In the genomic region with DNA sequence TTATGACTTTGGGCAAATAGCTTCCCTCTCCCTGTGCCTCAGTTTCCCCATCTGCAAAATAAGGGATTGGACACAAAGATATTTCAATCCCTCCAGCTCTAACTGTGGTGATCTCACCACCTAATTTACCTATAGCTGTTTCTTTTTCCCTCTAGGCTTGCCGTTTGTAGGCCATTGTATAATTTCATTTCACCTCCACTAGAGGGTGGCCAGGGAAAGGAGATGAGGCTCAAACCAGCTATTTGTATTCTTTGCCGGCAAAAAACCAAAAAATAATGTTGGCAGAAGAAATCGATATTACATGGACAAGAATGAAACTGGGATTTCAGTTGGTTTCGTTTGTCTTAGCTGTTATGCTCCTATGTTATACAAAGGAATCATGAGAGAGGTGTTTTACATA, we compare ENCODE assay signal across 8 cellular contexts. TPM values are rescaled to one million over a fixed set of nuclear protein-coding genes. Genes with fewer than 3 reads are reported as not detected.
DNase-seq lines count a peak whose midpoint lies in the region; ATAC-seq and TF ChIP-seq lines count a peak whose summit lies in the region.

No MANE protein-coding gene starts in this region.

- ATAC-seq in GM19395 (IDR thresholded peaks at IDR 0.05; ENCODE audit: unreplicated experiment) (no peak), HG02798 (IDR thresholded peaks at IDR 0.05; ENCODE audit: poor library complexity, unreplicated experiment) (no peak)

- intact Hi-C loops in dorsolateral prefrontal cortex (cut with DNase I): loop anchor here in 1 of 2 donors (2.0 kb wide), 1 partner anchor 141 kb away; no protein-coding TSS in a partner anchor

- POLR2A ChIA-PET in RWPE1 (lab: Yijun Ruan, JAX; ENCODE audit: low non-redundant PET): no interaction called here

- no peak overlapping the region for H3K4me3 Mint-ChIP-seq in IgD-negative memory B cell
- no peak overlapping the region for H3K4me3 Mint-ChIP-seq in nephron

- CTCF ChIA-PET in RWPE1 (lab: Yijun Ruan, JAX): interaction anchor here (0.5 to 1.9 kb wide), 9 partner anchors 13 to 841 kb away, joined by 3 to 9 read pairs (median 3); a partner anchor contains a TSS

- H3K36me3 Mint-ChIP-seq in IgD-negative memory B cell (no peaks in the 10 kb centered on the region), nephron (ENCODE audit: low read depth) (peaks cover 4% of the 10 kb centered on the region)

- H3K9me3 Mint-ChIP-seq in IgD-negative memory B cell: no peaks in the 10 kb centered on the region
- no peaks in the 10 kb centered on the region for H3K9me3 Mint-ChIP-seq in nephron

- DNase-seq in Ammon's horn (ENCODE audit: low spot score): peak; percentile 49
- DNase-seq in RWPE1 (ENCODE audit: low spot score): peak; percentile 23
- DNase-seq in dorsolateral prefrontal cortex: no peak

- peaks cover 4% of the 10 kb centered on the region for H3K27me3 Mint-ChIP-seq in IgD-negative memory B cell
- no peaks in the 10 kb centered on the region for H3K27me3 Mint-ChIP-seq in nephron (ENCODE audit: low read depth)

- TF ChIP-seq CTCF in GM12872 (IDR thresholded peaks at IDR 0.05; ENCODE audit: insufficient read depth, low read depth, low read length): peak; percentile 41; the same call in 2 of the 3 replicates
- TF ChIP-seq CTCF in RWPE1 (conservative IDR thresholded peaks at IDR 0.05; ENCODE audit: low read depth): peak; percentile 43; the same call in 1 of the 2 replicates
- peak in 54 of 56 donors; percentile 19 to 72 (median 52) for TF ChIP-seq CTCF in dorsolateral prefrontal cortex (IDR thresholded peaks at IDR 0.05 in 54 of 56, conservative IDR thresholded peaks at IDR 0.05 in 2 of 56; ENCODE audit: low read depth in 1 of 56, partially characterized antibody in 56 of 56)
- TF ChIP-seq CTCF in nephron (IDR thresholded peaks at IDR 0.05; ENCODE audit: unreplicated experiment in 3 of 3): peak; percentile 52 to 64 (median 57)

- H3K4me3 ChIP-seq in dorsolateral prefrontal cortex: peak overlapping the region in 4 of 59 donors; percentile 14 to 46 (median 26)

- H3K27ac ChIP-seq in RWPE1: no peak overlapping the region
- no peak overlapping the region for H3K27ac ChIP-seq in dorsolateral prefrontal cortex

- H3K27me3 ChIP-seq in dorsolateral prefrontal cortex: peaks cover 0 to 36% (median 3%) of the 10 kb centered on the region in 45 donors

- H3K27ac Mint-ChIP-seq in IgD-negative memory B cell (peak overlapping the region in 2 of 3 donors; percentile 51 to 67), nephron (peak overlapping the region in 2 of 3 experiments; percentile 18 to 53)

- H3K4me1 Mint-ChIP-seq in IgD-negative memory B cell (peaks cover 0 to 2% (median 2%) of the 10 kb centered on the region in 3 donors), nephron (peaks cover 5% of the 10 kb centered on the region)

RNA-seq across cellular contexts. Expression of a gene that starts 36.1 kb away (rescaled TPM):
- polyA plus RNA-seq in IgD-negative memory B cell: 22.3 TPM
- 10 to 100 TPM in 11 of 120 experiments, 1 to 10 TPM in 109; 3.3 to 16.6 (median 7.7) TPM for total RNA-seq in dorsolateral prefrontal cortex

Comparison
In these comparisons a context has a peak if more than half of its experiments do, and no peak if none do; other contexts are left out.
1. DNase-seq: peak in Ammon's horn (single experiment) and RWPE1 (single experiment); none in dorsolateral prefrontal cortex (0 of 10).
2. Peak in every context shown above with its lines, with median percentiles within 50 percentile points of each other: CTCF ChIP-seq.